ENCODE assay signal across 1 cellular context in the genomic region with DNA sequence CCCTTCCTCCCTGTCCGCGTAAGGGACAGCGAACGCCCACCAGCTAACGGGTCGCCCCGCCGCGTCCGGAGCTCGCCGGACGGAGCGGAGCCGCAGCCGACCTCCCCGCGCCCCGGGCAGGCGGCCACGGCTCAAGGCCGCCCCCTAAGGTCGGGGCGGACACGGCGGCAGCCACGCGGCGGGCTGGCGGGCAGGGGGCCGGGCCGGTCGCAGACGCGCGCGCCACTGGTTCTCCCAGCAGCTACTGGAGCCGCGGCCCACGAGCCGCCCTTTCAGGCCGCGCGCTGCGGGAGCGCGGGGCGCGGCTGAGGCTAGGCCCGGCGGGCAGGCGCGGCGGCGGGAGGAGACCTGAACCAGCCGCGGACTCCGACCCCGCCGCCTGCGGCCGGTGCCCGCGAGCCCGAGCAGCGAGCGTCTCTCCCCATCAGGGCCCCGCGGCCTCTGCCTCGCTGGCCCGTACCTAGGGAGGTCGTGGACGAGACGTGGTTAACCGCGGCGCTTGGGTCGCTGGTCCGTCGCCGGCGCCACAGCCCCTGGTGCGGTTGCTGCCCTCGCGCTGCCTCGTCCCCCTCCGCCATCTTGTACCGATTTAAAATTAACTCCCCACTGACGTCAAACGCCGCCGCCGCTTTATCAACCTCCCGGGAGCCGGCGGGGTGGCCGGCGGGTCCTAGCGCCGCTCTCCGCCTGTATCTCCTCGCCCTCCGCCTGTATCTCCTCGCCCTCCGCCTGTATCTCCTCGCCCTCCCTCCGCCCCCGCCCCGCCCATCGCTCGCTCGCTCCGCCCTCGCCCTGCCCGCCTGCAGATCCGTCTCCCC.
TF ChIP-seq lines count a peak whose summit lies in the region.

Gene ATL2, minus strand, starts transcription at position 591 of the 818 bp plus-strand sequence. Its CDS starts 13 bp downstream, at position 578.

TF ChIP-seq in HepG2, 621 proteins besides CTCF, POLR2A, EP300 and RAD21 (continued from another document and continues in another):
- TF ChIP-seq KLF6 (CRISPR knock-in tag; IDR thresholded peaks at IDR 0.05) (peak; percentile 50; the same call in 1 of the 2 replicates), ZNF235 (CRISPR knock-in tag; IDR thresholded peaks at IDR 0.05; ENCODE audit: borderline replicate concordance) (no peak), ZBTB38 (CRISPR knock-in tag; IDR thresholded peaks at IDR 0.05) (peak; percentile 19; the same call in 1 of the 2 replicates), SNAPC2 (CRISPR knock-in tag; IDR thresholded peaks at IDR 0.05) (no peak), ZBTB7A (CRISPR knock-in tag; IDR thresholded peaks at IDR 0.05) (no peak), DDIT3 (CRISPR knock-in tag; IDR thresholded peaks at IDR 0.05) (no peak), CBX2 (IDR thresholded peaks at IDR 0.05; ENCODE audit: low read depth, low read length) (no peak), CBX2 (CRISPR knock-in tag; IDR thresholded peaks at IDR 0.05; ENCODE audit: low read depth) (0 out of 2 replicates have a peak, but pooled peaks have one; percentile 5), ZNF547 (CRISPR knock-in tag; IDR thresholded peaks at IDR 0.05) (peak; percentile 32; the same call in 1 of the 2 replicates), CHD4 (IDR thresholded peaks at IDR 0.05; ENCODE audit: borderline replicate concordance, low read length) (no peak), ZBTB8A (CRISPR knock-in tag; IDR thresholded peaks at IDR 0.05; ENCODE audit: borderline replicate concordance, low read depth) (0 out of 2 replicates have a peak, but pooled peaks have one; percentile 22), ZNF562 (CRISPR knock-in tag; IDR thresholded peaks at IDR 0.05; ENCODE audit: borderline replicate concordance) (no peak), NR2F2 (IDR thresholded peaks at IDR 0.05; ENCODE audit: borderline replicate concordance, low read depth) (no peak), BHLHE40 (IDR thresholded peaks at IDR 0.05; ENCODE audit: low read length) (no peak; the same call in 1 of the 2 replicates), ZNF75D (CRISPR knock-in tag; IDR thresholded peaks at IDR 0.05; ENCODE audit: borderline replicate concordance) (no peak), ZNF777 (CRISPR knock-in tag; IDR thresholded peaks at IDR 0.05) (peak; percentile 69), ZNF704 (CRISPR knock-in tag; IDR thresholded peaks at IDR 0.05; ENCODE audit: borderline replicate concordance) (no peak; the same call in 1 of the 2 replicates), GLMP (CRISPR knock-in tag; IDR thresholded peaks at IDR 0.05; ENCODE audit: borderline replicate concordance) (0 out of 2 replicates have a peak, but pooled peaks have one; percentile 28), ARNT (IDR thresholded peaks at IDR 0.05) (no peak), ZNF549 (CRISPR knock-in tag; IDR thresholded peaks at IDR 0.05) (no peak), ZNF766 (CRISPR knock-in tag; IDR thresholded peaks at IDR 0.05; ENCODE audit: borderline replicate concordance) (0 out of 2 replicates have a peak, but pooled peaks have one; percentile 15), ZFP37 (CRISPR knock-in tag; IDR thresholded peaks at IDR 0.05; ENCODE audit: borderline replicate concordance) (no peak; the same call in 1 of the 2 replicates), ZZZ3 (CRISPR knock-in tag; IDR thresholded peaks at IDR 0.05; ENCODE audit: borderline replicate concordance) (no peak), ZNF644 (CRISPR knock-in tag; IDR thresholded peaks at IDR 0.05; ENCODE audit: low read depth) (no peak), ZBTB25 (CRISPR knock-in tag; IDR thresholded peaks at IDR 0.05) (peak; percentile 30; the same call in 1 of the 2 replicates), ZNF414 (CRISPR knock-in tag; IDR thresholded peaks at IDR 0.05) (peak; percentile 65), NR2F1 (CRISPR knock-in tag; IDR thresholded peaks at IDR 0.05) (peak in 1 of 2 experiments; percentile 27; a peak in 1 of 4 replicates), CHCHD3 (CRISPR knock-in tag; IDR thresholded peaks at IDR 0.05) (peak; percentile 57; the same call in 1 of the 2 replicates)
- TF ChIP-seq, protein P1, sequence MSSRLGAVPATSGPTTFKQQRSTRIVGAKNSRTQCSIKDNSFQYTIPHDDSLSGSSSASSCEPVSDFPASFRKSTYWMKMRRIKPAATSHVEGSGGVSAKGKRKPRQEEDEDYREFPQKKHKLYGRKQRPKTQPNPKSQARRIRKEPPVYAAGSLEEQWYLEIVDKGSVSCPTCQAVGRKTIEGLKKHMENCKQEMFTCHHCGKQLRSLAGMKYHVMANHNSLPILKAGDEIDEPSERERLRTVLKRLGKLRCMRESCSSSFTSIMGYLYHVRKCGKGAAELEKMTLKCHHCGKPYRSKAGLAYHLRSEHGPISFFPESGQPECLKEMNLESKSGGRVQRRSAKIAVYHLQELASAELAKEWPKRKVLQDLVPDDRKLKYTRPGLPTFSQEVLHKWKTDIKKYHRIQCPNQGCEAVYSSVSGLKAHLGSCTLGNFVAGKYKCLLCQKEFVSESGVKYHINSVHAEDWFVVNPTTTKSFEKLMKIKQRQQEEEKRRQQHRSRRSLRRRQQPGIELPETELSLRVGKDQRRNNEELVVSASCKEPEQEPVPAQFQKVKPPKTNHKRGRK (CRISPR knock-in tag; IDR thresholded peaks at IDR 0.05) = no peak
- TF ChIP-seq, protein P2, sequence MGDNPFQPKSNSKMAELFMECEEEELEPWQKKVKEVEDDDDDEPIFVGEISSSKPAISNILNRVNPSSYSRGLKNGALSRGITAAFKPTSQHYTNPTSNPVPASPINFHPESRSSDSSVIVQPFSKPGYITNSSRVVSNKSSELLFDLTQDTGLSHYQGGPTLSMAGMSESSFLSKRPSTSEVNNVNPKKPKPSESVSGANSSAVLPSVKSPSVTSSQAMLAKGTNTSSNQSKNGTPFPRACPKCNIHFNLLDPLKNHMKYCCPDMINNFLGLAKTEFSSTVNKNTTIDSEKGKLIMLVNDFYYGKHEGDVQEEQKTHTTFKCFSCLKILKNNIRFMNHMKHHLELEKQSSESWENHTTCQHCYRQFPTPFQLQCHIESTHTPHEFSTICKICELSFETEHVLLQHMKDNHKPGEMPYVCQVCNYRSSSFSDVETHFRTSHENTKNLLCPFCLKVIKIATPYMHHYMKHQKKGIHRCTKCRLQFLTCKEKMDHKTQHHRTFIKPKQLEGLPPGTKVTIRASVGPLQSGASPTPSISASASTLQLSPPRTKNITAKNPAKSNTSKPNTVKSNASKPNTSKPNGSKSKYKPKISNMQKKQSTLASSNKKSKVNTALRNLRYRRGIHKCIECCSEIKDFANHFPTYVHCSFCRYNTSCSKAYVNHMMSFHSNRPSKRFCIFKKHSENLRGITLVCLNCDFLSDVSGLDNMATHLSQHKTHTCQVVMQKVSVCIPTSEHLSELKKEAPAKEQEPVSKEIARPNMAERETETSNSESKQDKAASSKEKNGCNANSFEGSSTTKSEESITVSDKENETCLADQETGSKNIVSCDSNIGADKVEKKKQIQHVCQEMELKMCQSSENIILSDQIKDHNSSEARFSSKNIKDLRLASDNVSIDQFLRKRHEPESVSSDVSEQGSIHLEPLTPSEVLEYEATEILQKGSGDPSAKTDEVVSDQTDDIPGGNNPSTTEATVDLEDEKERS (CRISPR knock-in tag; IDR thresholded peaks at IDR 0.05) = no peak; the same call in 1 of the 2 replicates
- TF ChIP-seq, protein P3, sequence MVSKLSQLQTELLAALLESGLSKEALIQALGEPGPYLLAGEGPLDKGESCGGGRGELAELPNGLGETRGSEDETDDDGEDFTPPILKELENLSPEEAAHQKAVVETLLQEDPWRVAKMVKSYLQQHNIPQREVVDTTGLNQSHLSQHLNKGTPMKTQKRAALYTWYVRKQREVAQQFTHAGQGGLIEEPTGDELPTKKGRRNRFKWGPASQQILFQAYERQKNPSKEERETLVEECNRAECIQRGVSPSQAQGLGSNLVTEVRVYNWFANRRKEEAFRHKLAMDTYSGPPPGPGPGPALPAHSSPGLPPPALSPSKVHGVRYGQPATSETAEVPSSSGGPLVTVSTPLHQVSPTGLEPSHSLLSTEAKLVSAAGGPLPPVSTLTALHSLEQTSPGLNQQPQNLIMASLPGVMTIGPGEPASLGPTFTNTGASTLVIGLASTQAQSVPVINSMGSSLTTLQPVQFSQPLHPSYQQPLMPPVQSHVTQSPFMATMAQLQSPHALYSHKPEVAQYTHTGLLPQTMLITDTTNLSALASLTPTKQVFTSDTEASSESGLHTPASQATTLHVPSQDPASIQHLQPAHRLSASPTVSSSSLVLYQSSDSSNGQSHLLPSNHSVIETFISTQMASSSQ (IDR thresholded peaks at IDR 0.05; ENCODE audit: low read depth) = peak; percentile 72
- TF ChIP-seq, protein P3 (CRISPR knock-in tag; IDR thresholded peaks at IDR 0.05; ENCODE audit: borderline replicate concordance) = peak; percentile 73; the same call in 1 of the 2 replicates
- TF ChIP-seq, protein P4, sequence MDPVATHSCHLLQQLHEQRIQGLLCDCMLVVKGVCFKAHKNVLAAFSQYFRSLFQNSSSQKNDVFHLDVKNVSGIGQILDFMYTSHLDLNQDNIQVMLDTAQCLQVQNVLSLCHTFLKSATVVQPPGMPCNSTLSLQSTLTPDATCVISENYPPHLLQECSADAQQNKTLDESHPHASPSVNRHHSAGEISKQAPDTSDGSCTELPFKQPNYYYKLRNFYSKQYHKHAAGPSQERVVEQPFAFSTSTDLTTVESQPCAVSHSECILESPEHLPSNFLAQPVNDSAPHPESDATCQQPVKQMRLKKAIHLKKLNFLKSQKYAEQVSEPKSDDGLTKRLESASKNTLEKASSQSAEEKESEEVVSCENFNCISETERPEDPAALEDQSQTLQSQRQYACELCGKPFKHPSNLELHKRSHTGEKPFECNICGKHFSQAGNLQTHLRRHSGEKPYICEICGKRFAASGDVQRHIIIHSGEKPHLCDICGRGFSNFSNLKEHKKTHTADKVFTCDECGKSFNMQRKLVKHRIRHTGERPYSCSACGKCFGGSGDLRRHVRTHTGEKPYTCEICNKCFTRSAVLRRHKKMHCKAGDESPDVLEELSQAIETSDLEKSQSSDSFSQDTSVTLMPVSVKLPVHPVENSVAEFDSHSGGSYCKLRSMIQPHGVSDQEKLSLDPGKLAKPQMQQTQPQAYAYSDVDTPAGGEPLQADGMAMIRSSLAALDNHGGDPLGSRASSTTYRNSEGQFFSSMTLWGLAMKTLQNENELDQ (CRISPR knock-in tag; IDR thresholded peaks at IDR 0.05; ENCODE audit: borderline replicate concordance) = no peak
- TF ChIP-seq, protein P5, sequence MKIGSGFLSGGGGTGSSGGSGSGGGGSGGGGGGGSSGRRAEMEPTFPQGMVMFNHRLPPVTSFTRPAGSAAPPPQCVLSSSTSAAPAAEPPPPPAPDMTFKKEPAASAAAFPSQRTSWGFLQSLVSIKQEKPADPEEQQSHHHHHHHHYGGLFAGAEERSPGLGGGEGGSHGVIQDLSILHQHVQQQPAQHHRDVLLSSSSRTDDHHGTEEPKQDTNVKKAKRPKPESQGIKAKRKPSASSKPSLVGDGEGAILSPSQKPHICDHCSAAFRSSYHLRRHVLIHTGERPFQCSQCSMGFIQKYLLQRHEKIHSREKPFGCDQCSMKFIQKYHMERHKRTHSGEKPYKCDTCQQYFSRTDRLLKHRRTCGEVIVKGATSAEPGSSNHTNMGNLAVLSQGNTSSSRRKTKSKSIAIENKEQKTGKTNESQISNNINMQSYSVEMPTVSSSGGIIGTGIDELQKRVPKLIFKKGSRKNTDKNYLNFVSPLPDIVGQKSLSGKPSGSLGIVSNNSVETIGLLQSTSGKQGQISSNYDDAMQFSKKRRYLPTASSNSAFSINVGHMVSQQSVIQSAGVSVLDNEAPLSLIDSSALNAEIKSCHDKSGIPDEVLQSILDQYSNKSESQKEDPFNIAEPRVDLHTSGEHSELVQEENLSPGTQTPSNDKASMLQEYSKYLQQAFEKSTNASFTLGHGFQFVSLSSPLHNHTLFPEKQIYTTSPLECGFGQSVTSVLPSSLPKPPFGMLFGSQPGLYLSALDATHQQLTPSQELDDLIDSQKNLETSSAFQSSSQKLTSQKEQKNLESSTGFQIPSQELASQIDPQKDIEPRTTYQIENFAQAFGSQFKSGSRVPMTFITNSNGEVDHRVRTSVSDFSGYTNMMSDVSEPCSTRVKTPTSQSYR (CRISPR knock-in tag; IDR thresholded peaks at IDR 0.05; ENCODE audit: borderline replicate concordance) = 0 out of 2 replicates have a peak, but pooled peaks have one; percentile 5
